In genomic region chr6:14441371-14441781, GRCh38 we compare ENCODE assay signal across 11 cellular contexts.
DNase-seq lines count a peak whose midpoint lies in the region; ATAC-seq and TF ChIP-seq lines count a peak whose summit lies in the region.
"Had no signal": no experiment of that assay in that cellular context is flagged by ENCODE, and none has a peak within 500 bp of the region (broad histone marks: within the 10 kb centered on the region; RNA-seq: fewer than 3 reads in every experiment).

No MANE protein-coding gene starts in this region.

- no peak overlapping the region for H3K4me3 ChIP-seq in cardiac fibroblast (replicated peaks in 1 of 2; ENCODE audit: low read depth in 2 of 2, low read length in 2 of 2)

- DNase-seq in AG08395 (ENCODE audit: low spot score) (peak; percentile 67), NCI-H146 treated with DMSO at 0.1 percent for 48 hours (lab: John Stamatoyannopoulos, UW; ENCODE audit: unreplicated experiment) (peak; percentile 93), cardiac fibroblast (ENCODE audit: low read depth in 2 of 2) (peak; percentile 31 to 65), midbrain (lab: John Stamatoyannopoulos, UW) (peak; percentile 25), HFFc6 (no peak), osteocyte (ENCODE audit: extremely low spot score, unreplicated experiment) (no peak)
- DNase-seq: ACHN; activated T-cell treated with anti-CD3 and anti-CD28 coated beads, Interleukin-2, amount 50 U/mL, for 48 hours; T-helper 9 cell had no signal

- H3K9me3 Mint-ChIP-seq in HFFc6 (no peaks in the 10 kb centered on the region), osteocyte (ENCODE audit: unreplicated experiment) (no peaks in the 10 kb centered on the region)

- H3K4me1 Mint-ChIP-seq in HFFc6 (ENCODE audit: low read depth): peaks cover 14% of the 10 kb centered on the region
- H3K4me1 Mint-ChIP-seq in osteocyte (ENCODE audit: unreplicated experiment): peaks cover 1% of the 10 kb centered on the region

- H3K36me3 Mint-ChIP-seq in HFFc6 (ENCODE audit: low read depth): no peaks in the 10 kb centered on the region
- H3K36me3 Mint-ChIP-seq in osteocyte (ENCODE audit: unreplicated experiment): no peaks in the 10 kb centered on the region

- H3K4me3 Mint-ChIP-seq in HFFc6: no peak overlapping the region
- H3K4me3 Mint-ChIP-seq in osteocyte (ENCODE audit: unreplicated experiment): no peak overlapping the region

- TF ChIP-seq CTCF in cardiac fibroblast (IDR thresholded peaks at IDR 0.05; ENCODE audit: low read depth, low read length) (no peak), HFFc6 (IDR thresholded peaks at IDR 0.05) (no peak), osteocyte (IDR thresholded peaks at IDR 0.05) (no peak)

- H3K27me3 Mint-ChIP-seq in HFFc6 (ENCODE audit: insufficient read depth) (peaks cover 1% of the 10 kb centered on the region; the same call in 1 of the 2 replicates), osteocyte (ENCODE audit: unreplicated experiment) (peaks cover 8% of the 10 kb centered on the region)

- ATAC-seq in HG02610 (IDR thresholded peaks at IDR 0.05; ENCODE audit: unreplicated experiment): no peak
- no peak for ATAC-seq in GM19035 (IDR thresholded peaks at IDR 0.05; ENCODE audit: unreplicated experiment)

- H3K27ac Mint-ChIP-seq in HFFc6 (no peak overlapping the region; the same call in 1 of the 2 replicates), osteocyte (ENCODE audit: unreplicated experiment) (no peak overlapping the region)

Comparison
In these comparisons a context has a peak if more than half of its experiments do, and no peak if none do; other contexts are left out.
1. DNase-seq: peak in AG08395 (single experiment), NCI-H146 treated with DMSO at 0.1 percent for 48 hours (single experiment), cardiac fibroblast (2 of 2) and midbrain (single experiment); none in HFFc6 (single experiment) and osteocyte (single experiment).